22 cellular contexts compared by ENCODE assay signal in the genomic region with DNA sequence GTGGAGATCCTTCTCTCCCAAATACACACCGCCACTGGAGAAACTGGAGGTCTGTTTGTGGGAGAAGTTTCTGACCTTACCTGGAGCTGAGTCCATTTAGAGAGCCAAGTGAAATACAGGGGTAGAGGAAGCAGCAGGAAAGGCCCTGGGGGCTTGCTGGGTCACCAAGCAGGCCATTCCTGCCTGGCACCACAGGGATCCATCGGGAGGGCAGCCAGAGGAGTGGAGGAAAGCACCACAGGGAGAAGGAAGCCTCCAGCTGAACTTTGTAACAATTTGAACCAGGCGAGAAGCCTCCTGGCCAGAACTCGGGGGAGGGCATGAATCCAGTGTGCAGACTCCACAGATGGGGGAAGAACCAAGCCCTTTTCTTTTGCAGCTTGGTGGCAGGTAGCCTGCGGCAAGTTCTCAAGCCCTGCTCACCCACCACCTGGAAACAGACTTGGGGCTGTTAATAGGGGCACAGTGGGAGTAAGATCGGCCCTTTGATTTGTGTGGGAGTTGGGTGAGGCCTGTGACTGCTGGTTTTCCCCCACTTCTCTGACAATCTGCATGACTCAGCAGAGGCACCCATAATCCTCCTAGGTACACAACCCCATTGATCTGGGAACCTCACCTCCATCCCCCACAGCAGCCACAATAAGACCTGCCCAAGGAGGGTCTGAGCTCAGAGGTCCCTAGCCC.
DNase-seq lines count a peak whose midpoint lies in the region; ATAC-seq and TF ChIP-seq lines count a peak whose summit lies in the region.
"Had no signal": no experiment of that assay in that cellular context is flagged by ENCODE, and none has a peak within 500 bp of the region (broad histone marks: within the 10 kb centered on the region; RNA-seq: fewer than 3 reads in every experiment).

No MANE protein-coding gene starts in this region.

- no peak overlapping the region for H3K4me3 ChIP-seq in GM06990 (replicated peaks; ENCODE audit: low read depth, low read length)
- H3K4me3 ChIP-seq in GM23338, result no peak overlapping the region
- no peak overlapping the region for H3K4me3 ChIP-seq in neural progenitor cell

- H3K9me3 Mint-ChIP-seq in GM23338 (peaks cover 37% of the 10 kb centered on the region), neural progenitor cell (peaks cover 74% of the 10 kb centered on the region)
- H3K9me3 Mint-ChIP-seq: T-helper 1 cell treated with Interleukin-12 subunit alpha and Interleukin-12 subunit beta and Interleukin-4 antibody, amounts not matched to agents 30 μg/mL and 1 μg/mL, for 36 hours had no signal

- H2AFZ ChIP-seq in GM23338, result no peak overlapping the region
- no peak overlapping the region for H2AFZ ChIP-seq in neural progenitor cell (replicated peaks)

- no peaks in the 10 kb centered on the region for H3F3A ChIP-seq in GM23338 (replicated peaks; ENCODE audit: low read depth)
- no peaks in the 10 kb centered on the region for H3F3A ChIP-seq in neural progenitor cell (ENCODE audit: low read depth)

- H3K4me3 Mint-ChIP-seq in GM23338, result no peak overlapping the region
- no peak overlapping the region for H3K4me3 Mint-ChIP-seq in neural progenitor cell
- H3K4me3 Mint-ChIP-seq: IgD-negative memory B cell; T-helper 1 cell treated with Interleukin-12 subunit alpha and Interleukin-12 subunit beta and Interleukin-4 antibody, amounts not matched to agents 30 μg/mL and 1 μg/mL, for 36 hours had no signal

- in situ Hi-C loops in GM13977 (cut with MboI; ENCODE audit: low pct_unique_long_range_greater_than_20kb, low sequenced_read_pairs, unreplicated experiment), result no loop called here

- H3K9ac ChIP-seq in neural progenitor cell, result no peak overlapping the region
- H3K9ac ChIP-seq: SK-N-SH had no signal

- H3K79me2 ChIP-seq in GM23338 (replicated peaks; ENCODE audit: insufficient read depth) (no peaks in the 10 kb centered on the region), neural progenitor cell (ENCODE audit: low read depth) (no peaks in the 10 kb centered on the region)

- H3K27me3 Mint-ChIP-seq in GM23338 (ENCODE audit: insufficient read depth, low read depth, poor library complexity) (peaks cover 4% of the 10 kb centered on the region), neural progenitor cell (ENCODE audit: insufficient read depth, low read depth) (peaks cover 9% of the 10 kb centered on the region)
- H3K27me3 Mint-ChIP-seq: IgD-negative memory B cell had no signal

- TF ChIP-seq CTCF in GM06990 (IDR thresholded peaks at IDR 0.05; ENCODE audit: insufficient read depth, low read length, poor library complexity, severe bottlenecking), result no peak
- no peak for TF ChIP-seq CTCF in GM23338 (conservative IDR thresholded peaks at IDR 0.05; ENCODE audit: low read depth in 2 of 2)
- no peak for TF ChIP-seq CTCF in neural progenitor cell (IDR thresholded peaks at IDR 0.05)
- TF ChIP-seq CTCF in GM13977 (IDR thresholded peaks at IDR 0.05; ENCODE audit: extremely low read depth, insufficient read depth, missing control alignments), result no peak

- no peaks in the 10 kb centered on the region for H3K4me1 Mint-ChIP-seq in GM23338
- H3K4me1 Mint-ChIP-seq in neural progenitor cell, result no peaks in the 10 kb centered on the region
- H3K4me1 Mint-ChIP-seq: IgD-negative memory B cell had no signal

- H3K27me3 ChIP-seq in GM06990 (replicated peaks; ENCODE audit: control insufficient read depth, insufficient read depth, low read length) (no peaks in the 10 kb centered on the region), GM23338 (ENCODE audit: insufficient read depth) (no peaks in the 10 kb centered on the region), neural progenitor cell (no peaks in the 10 kb centered on the region)

- no peak overlapping the region for H3K27ac ChIP-seq in GM23338 (ENCODE audit: low read depth)
- no peak overlapping the region for H3K27ac ChIP-seq in neural progenitor cell
- H3K27ac ChIP-seq: HL-60 had no signal

- peak; percentile 14 for DNase-seq in GM06990 (ENCODE audit: extremely low read depth, insufficient read length)
- no peak for DNase-seq in GM23338 (ENCODE audit: low spot score)
- peak; percentile 1 for DNase-seq in RPMI7951 (ENCODE audit: low read depth)
- no peak for DNase-seq in neural progenitor cell (ENCODE audit: low spot score)
- no peak for DNase-seq in GM13977 (ENCODE audit: low spot score)
- DNase-seq in NCI-H526 (lab: John Stamatoyannopoulos, UW), result no peak
- DNase-seq: Calu3, DMS79 treated with DMSO at 0.1 percent for 48 hours, GOT3, HCEC 1CT, Kasumi-1, NCI-H1092 treated with DMSO at 0.1 percent for 48 hours, NCI-H1436 treated with DMSO at 0.1 percent for 48 hours, NCI-H1930, NCI-H2227 treated with DMSO at 0.1 percent for 48 hours, NCI-H69, SK-N-SH, SW 1271 had no signal

- ATAC-seq in GM23338, result no peak
- no peak for ATAC-seq in GM18909 (IDR thresholded peaks at IDR 0.05; ENCODE audit: poor library complexity, unreplicated experiment)

- H3K9me2 ChIP-seq in GM23338 (ENCODE audit: insufficient read depth), result no peaks in the 10 kb centered on the region
- H3K9me2 ChIP-seq: SK-N-SH had no signal

- peaks cover 12% of the 10 kb centered on the region for H3K9me3 ChIP-seq in neural progenitor cell (ENCODE audit: low read depth)

- H3K36me3 Mint-ChIP-seq in GM23338 (ENCODE audit: low read depth) (peaks cover 51% of the 10 kb centered on the region), neural progenitor cell (peaks cover 74% of the 10 kb centered on the region)
- H3K36me3 Mint-ChIP-seq: IgD-negative memory B cell had no signal

- H3K4me1 ChIP-seq in GM23338 (ENCODE audit: insufficient read depth) (no peaks in the 10 kb centered on the region), neural progenitor cell (no peaks in the 10 kb centered on the region)

- peak overlapping the region; percentile 80; the same call in 1 of the 2 replicates for H3K27ac Mint-ChIP-seq in GM23338
- peak overlapping the region; percentile 69 for H3K27ac Mint-ChIP-seq in neural progenitor cell
- H3K27ac Mint-ChIP-seq: IgD-negative memory B cell; T-helper 1 cell treated with Interleukin-12 subunit alpha and Interleukin-12 subunit beta and Interleukin-4 antibody, amounts not matched to agents 30 μg/mL and 1 μg/mL, for 36 hours had no signal

- H3K36me3 ChIP-seq in GM06990 (ENCODE audit: control insufficient read depth, insufficient read depth, low read length), result no peaks in the 10 kb centered on the region
- no peaks in the 10 kb centered on the region for H3K36me3 ChIP-seq in GM23338 (ENCODE audit: insufficient read depth)
- H3K36me3 ChIP-seq in neural progenitor cell, result peaks cover 9% of the 10 kb centered on the region

- H3K4me2 ChIP-seq in GM23338 (no peak overlapping the region), neural progenitor cell (no peak overlapping the region)
- H3K4me2 ChIP-seq: SK-N-SH had no signal

- H4K20me1 ChIP-seq in GM23338 (replicated peaks; ENCODE audit: insufficient read depth) (no peaks in the 10 kb centered on the region), neural progenitor cell (ENCODE audit: low read depth) (no peaks in the 10 kb centered on the region)

TF ChIP-seq in GM23338, 12 proteins besides CTCF, POLR2A, EP300 and RAD21 (continues in another document):
- no peak for TF ChIP-seq STAT1 (IDR thresholded peaks at IDR 0.05; ENCODE audit: unreplicated experiment)

Comparison
In these comparisons a context has a peak if more than half of its experiments do, and no peak if none do; other contexts are left out.
1. DNase-seq: peak in GM06990 (single experiment) and RPMI7951 (single experiment); none in GM23338 (single experiment), neural progenitor cell (single experiment), GM13977 (single experiment) and NCI-H526 (0 of 2).